Comparison of ENCODE assay signal across 1 cellular context in the genomic region with DNA sequence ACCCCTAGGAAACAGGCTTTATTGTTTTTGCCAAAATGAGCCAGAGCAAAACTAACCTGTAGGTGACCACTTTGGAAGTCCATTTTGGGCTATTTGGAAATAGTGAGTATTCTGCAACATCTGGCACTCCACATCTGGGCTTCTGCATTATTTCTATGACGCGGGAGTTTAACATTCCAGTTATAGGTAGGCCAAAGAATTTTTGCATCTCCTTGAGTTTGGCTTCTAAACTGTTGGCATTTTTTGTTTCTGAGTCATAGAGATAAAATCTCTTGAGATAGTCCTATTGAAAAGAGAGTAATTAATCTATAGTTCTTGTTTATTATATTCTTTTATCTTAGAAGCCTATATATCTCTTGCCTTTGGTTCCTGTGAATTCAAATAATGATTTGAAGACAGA.
TF ChIP-seq lines count a peak whose summit lies in the region.

No MANE protein-coding gene starts in this region.

TF ChIP-seq in SK-N-SH, 30 proteins besides CTCF, POLR2A, EP300 and RAD21 (continued from another document):
- TF ChIP-seq ELF1 (IDR thresholded peaks at IDR 0.05): no peak
- TF ChIP-seq RCOR1 (IDR thresholded peaks at IDR 0.05; ENCODE audit: low read length): no peak
- TF ChIP-seq RFX5 (IDR thresholded peaks at IDR 0.05; ENCODE audit: low read length): no peak
- TF ChIP-seq GATA2 (CRISPR knock-in tag; IDR thresholded peaks at IDR 0.05): no peak
- TF ChIP-seq IRF3 (IDR thresholded peaks at IDR 0.05; ENCODE audit: low read depth, low read length): no peak
- no peak for TF ChIP-seq SIN3A (IDR thresholded peaks at IDR 0.05; ENCODE audit: borderline replicate concordance, low read depth, low read length)
- TF ChIP-seq TCF12 (IDR thresholded peaks at IDR 0.05): 0 out of 2 replicates have a peak, but pooled peaks have one; percentile 21
- TF ChIP-seq GABPA (IDR thresholded peaks at IDR 0.05; ENCODE audit: low read depth): no peak
- TF ChIP-seq FOXJ3 (CRISPR knock-in tag; IDR thresholded peaks at IDR 0.05): no peak
- 0 out of 2 replicates have a peak, but pooled peaks have one; percentile 18 for TF ChIP-seq JUND (IDR thresholded peaks at IDR 0.05)
